10 cellular contexts compared by ENCODE assay signal in genomic region chr1:151547119-151547899, GRCh38. TPM values are rescaled to one million over a fixed set of nuclear protein-coding genes. Genes with fewer than 3 reads are reported as not detected.
DNase-seq lines count a peak whose midpoint lies in the region; ATAC-seq and TF ChIP-seq lines count a peak whose summit lies in the region.
"Had no signal": no experiment of that assay in that cellular context is flagged by ENCODE, and none has a peak within 500 bp of the region (broad histone marks: within the 10 kb centered on the region; RNA-seq: fewer than 3 reads in every experiment).

No MANE protein-coding gene starts in this region.

- H3K9me3 Mint-ChIP-seq in MCF 10A (ENCODE audit: unreplicated experiment) = no peaks in the 10 kb centered on the region
- H3K9me3 Mint-ChIP-seq: CD4-positive, CD25-positive, alpha-beta regulatory T cell; naive B cell had no signal

- no peak for ATAC-seq in GM19035 (IDR thresholded peaks at IDR 0.05; ENCODE audit: unreplicated experiment)

- no TSS peak for BruUV-seq in MCF 10A (replicated peaks; lab: Mats Ljungman, UMichigan)

- H3K36me3 Mint-ChIP-seq in MCF 10A (ENCODE audit: insufficient read depth, unreplicated experiment) = peaks cover 54% of the 10 kb centered on the region

- no peaks in the 10 kb centered on the region for H3K27me3 Mint-ChIP-seq in MCF 10A (ENCODE audit: insufficient read depth, unreplicated experiment)

- peak overlapping the region; percentile 51 for H3K4me3 Mint-ChIP-seq in MCF 10A (ENCODE audit: unreplicated experiment)
- H3K4me3 Mint-ChIP-seq: naive B cell had no signal

- no peak for TF ChIP-seq CTCF in MCF 10A (IDR thresholded peaks at IDR 0.05; ENCODE audit: unreplicated experiment)

- POLR2A ChIA-PET in MCF 10A (lab: Yijun Ruan, JAX) = interaction anchor here (0.5 to 5.0 kb wide), 18 partner anchors 8 to 678 kb away, joined by 3 to 90 read pairs (median 4); partner anchors contain the start of genes POGZ and TUFT1

- peaks cover 71% of the 10 kb centered on the region for H3K4me1 Mint-ChIP-seq in MCF 10A (ENCODE audit: insufficient read depth, unreplicated experiment)

- DNase-seq in SKM-1 (lab: John Stamatoyannopoulos, UW; ENCODE audit: unreplicated experiment) (peak; percentile 21), SKM-1 treated with dmso at 0.1 percent for 144 hours (lab: John Stamatoyannopoulos, UW; ENCODE audit: unreplicated experiment) (no peak), MCF 10A (ENCODE audit: unreplicated experiment) (peak; percentile 98), kidney glomerular epithelial cell (lab: John Stamatoyannopoulos, UW) (peak; percentile 89), ureter (ENCODE audit: low spot score) (peak; percentile 81), occipital lobe (lab: John Stamatoyannopoulos, UW) (no peak)
- DNase-seq in NK-92 treated with Interleukin-12 subunit alpha and Interleukin-12 subunit beta, amount 100 ng/mL, for 24 hours (lab: John Stamatoyannopoulos, UW) = no peak
- DNase-seq: CD4-positive, CD25-positive, alpha-beta regulatory T cell; naive B cell had no signal

- H3K27ac Mint-ChIP-seq in MCF 10A (ENCODE audit: low read depth, unreplicated experiment) = peak overlapping the region; percentile 67

- intact Hi-C loops in MCF 10A (cut with micrococcal nuclease) = no loop called here

- CTCF ChIA-PET in MCF 10A (lab: Yijun Ruan, JAX) = interaction anchor here (0.6 to 2.2 kb wide), 3 partner anchors 32 to 86 kb away, joined by 5 to 15 read pairs (median 7); no protein-coding TSS in a partner anchor

RNA-seq across cellular contexts. Expression of gene TUFT1, which starts 7.2 kb away (rescaled TPM):
- total RNA-seq in MCF 10A (2022) (90.6 and 162 TPM in 2 replicates), ureter (29.5 TPM), occipital lobe (8.4 TPM)

RNA-seq across cellular contexts. Expression of gene CGN, which starts 36.1 kb away (rescaled TPM):
- total RNA-seq in MCF 10A (2022) (0.32 and 0.33 TPM in 2 replicates), ureter (67.4 TPM), occipital lobe (3.1 TPM)

Comparison
In these comparisons a context has a peak if more than half of its experiments do, and no peak if none do; other contexts are left out.
1. DNase-seq: peak in SKM-1 (single experiment), MCF 10A (single experiment), kidney glomerular epithelial cell (single experiment) and ureter (single experiment); none in SKM-1 treated with dmso at 0.1 percent for 144 hours (single experiment), NK-92 treated with Interleukin-12 subunit alpha and Interleukin-12 subunit beta, amount 100 ng/mL, for 24 hours (single experiment) and occipital lobe (single experiment).
2. RNA of gene CGN, which starts 36.1 kb away (total RNA-seq): 67.4 TPM in ureter (single experiment); 3.1 TPM in occipital lobe (single experiment) and 0.32 to 0.33 TPM in MCF 10A; every median in the first group is over 10 times any median in the second.